In genomic region chr2:127576433-127577207, GRCh38 we compare ENCODE assay signal across 9 cellular contexts. TPM values are rescaled to one million over a fixed set of nuclear protein-coding genes. Genes with fewer than 3 reads are reported as not detected.
DNase-seq lines count a peak whose midpoint lies in the region; ATAC-seq and TF ChIP-seq lines count a peak whose summit lies in the region.
"Had no signal": no experiment of that assay in that cellular context is flagged by ENCODE, and none has a peak within 500 bp of the region (broad histone marks: within the 10 kb centered on the region; RNA-seq: fewer than 3 reads in every experiment).

No MANE protein-coding gene starts in this region.

- H3K9me3 ChIP-seq in esophagus muscularis mucosa = no peaks in the 10 kb centered on the region
- H3K9me3 ChIP-seq in mucosa of descending colon = no peaks in the 10 kb centered on the region

- peaks cover 10 to 12% (median 11%) of the 10 kb centered on the region in 4 donors for H3K4me1 ChIP-seq in esophagus muscularis mucosa
- H3K4me1 ChIP-seq in mucosa of descending colon (ENCODE audit: low read depth) = no peaks in the 10 kb centered on the region

- peak overlapping the region; percentile 76 for H3K27ac Mint-ChIP-seq in activated naive CD8-positive, alpha-beta T cell treated with anti-CD3 and anti-CD28 coated beads, Interleukin-2, amount 10 ng/mL, durations not matched to agents 7 days and 5 days
- H3K27ac Mint-ChIP-seq in activated naive CD8-positive, alpha-beta T cell treated with anti-CD3 and anti-CD28 coated beads for 36 hours = no peak overlapping the region

- TF ChIP-seq CTCF in esophagus muscularis mucosa (IDR thresholded peaks at IDR 0.05) (no peak), mucosa of descending colon (IDR thresholded peaks at IDR 0.05) (no peak)

- no peak for TF ChIP-seq EP300 in esophagus muscularis mucosa (IDR thresholded peaks at IDR 0.05)

- H3K27me3 ChIP-seq in esophagus muscularis mucosa = no peaks in the 10 kb centered on the region

- no peaks in the 10 kb centered on the region for H3K9me3 Mint-ChIP-seq in activated naive CD8-positive, alpha-beta T cell treated with anti-CD3 and anti-CD28 coated beads, Interleukin-2, amount 10 ng/mL, durations not matched to agents 7 days and 5 days
- no peaks in the 10 kb centered on the region for H3K9me3 Mint-ChIP-seq in activated naive CD8-positive, alpha-beta T cell treated with anti-CD3 and anti-CD28 coated beads for 36 hours

- intact Hi-C loops in esophagus muscularis mucosa (cut with DNase I) (no loop called here), mucosa of descending colon (cut with DNase I, micrococcal nuclease) (no loop called here)

- H3K27ac ChIP-seq in esophagus muscularis mucosa (replicated peaks in 1 of 4) = peak overlapping the region in 2 of 4 donors; percentile 11 to 22

- peaks cover 3% of the 10 kb centered on the region for H3K27me3 Mint-ChIP-seq in activated naive CD8-positive, alpha-beta T cell treated with anti-CD3 and anti-CD28 coated beads, Interleukin-2, amount 10 ng/mL, durations not matched to agents 7 days and 5 days
- no peaks in the 10 kb centered on the region for H3K27me3 Mint-ChIP-seq in activated naive CD8-positive, alpha-beta T cell treated with anti-CD3 and anti-CD28 coated beads for 36 hours

- POLR2A ChIA-PET in activated naive CD8-positive, alpha-beta T cell treated with anti-CD3 and anti-CD28 coated beads, Interleukin-2, amount 10 ng/mL, durations not matched to agents 7 days and 5 days (lab: Charles Lee) = interaction anchor here (0.8 to 2.7 kb wide), 4 partner anchors 10 to 50 kb away, joined by 3 to 19 read pairs (median 4); partner anchors contain the start of gene IWS1

- WGBS in esophagus muscularis mucosa = 95% methylated on average over 18 of the region's 26 CpGs

- H3K4me3 ChIP-seq in esophagus muscularis mucosa (no peak overlapping the region), mucosa of descending colon (no peak overlapping the region)

- peaks cover 3% of the 10 kb centered on the region for H3K36me3 Mint-ChIP-seq in activated naive CD8-positive, alpha-beta T cell treated with anti-CD3 and anti-CD28 coated beads, Interleukin-2, amount 10 ng/mL, durations not matched to agents 7 days and 5 days
- no peaks in the 10 kb centered on the region for H3K36me3 Mint-ChIP-seq in activated naive CD8-positive, alpha-beta T cell treated with anti-CD3 and anti-CD28 coated beads for 36 hours

- TF ChIP-seq POLR2A in esophagus muscularis mucosa (IDR thresholded peaks at IDR 0.05; ENCODE audit: low read depth) = no peak

- H3K36me3 ChIP-seq in esophagus muscularis mucosa (no peaks in the 10 kb centered on the region), mucosa of descending colon (ENCODE audit: low read depth) (no peaks in the 10 kb centered on the region)

- no peak for ATAC-seq in activated naive CD8-positive, alpha-beta T cell treated with anti-CD3 and anti-CD28 coated beads, Interleukin-2, amount 10 ng/mL, durations not matched to agents 7 days and 5 days (ENCODE audit: low read depth)
- peak; percentile 22 for ATAC-seq in mucosa of descending colon
- no peak for ATAC-seq in HG03565 (IDR thresholded peaks at IDR 0.05; ENCODE audit: unreplicated experiment)
- ATAC-seq in HG02885 (IDR thresholded peaks at IDR 0.05; ENCODE audit: poor library complexity, unreplicated experiment) = no peak

- no peak overlapping the region for H3K4me3 Mint-ChIP-seq in activated naive CD8-positive, alpha-beta T cell treated with anti-CD3 and anti-CD28 coated beads, Interleukin-2, amount 10 ng/mL, durations not matched to agents 7 days and 5 days
- no peak overlapping the region for H3K4me3 Mint-ChIP-seq in activated naive CD8-positive, alpha-beta T cell treated with anti-CD3 and anti-CD28 coated beads for 36 hours

- H3K4me1 Mint-ChIP-seq in activated naive CD8-positive, alpha-beta T cell treated with anti-CD3 and anti-CD28 coated beads, Interleukin-2, amount 10 ng/mL, durations not matched to agents 7 days and 5 days = peaks cover 29% of the 10 kb centered on the region
- peaks cover 10% of the 10 kb centered on the region for H3K4me1 Mint-ChIP-seq in activated naive CD8-positive, alpha-beta T cell treated with anti-CD3 and anti-CD28 coated beads for 36 hours

- DNase-seq in activated naive CD8-positive, alpha-beta T cell treated with anti-CD3 and anti-CD28 coated beads, Interleukin-2, amount 10 ng/mL, durations not matched to agents 7 days and 5 days = peak; percentile 23
- DNase-seq in activated naive CD8-positive, alpha-beta T cell treated with anti-CD3 and anti-CD28 coated beads for 36 hours = no peak
- peak; percentile 88 for DNase-seq in esophagus muscularis mucosa (ENCODE audit: extremely low spot score)
- DNase-seq in mucosa of descending colon = peak in 1 of 3 donors; percentile 30
- DNase-seq in GM19238 (ENCODE audit: insufficient read length, low spot score) = no peak
- no peak for DNase-seq in NOMO-1 treated with DMSO at 0.1 percent for 48 hours (lab: John Stamatoyannopoulos, UW; ENCODE audit: unreplicated experiment)
- DNase-seq: NCI-H1417 had no signal

RNA-seq across cellular contexts. Expression of gene MYO7B, which starts 41.1 kb away (rescaled TPM):
- 1 to 10 TPM; 4.7 to 5.2 TPM for total RNA-seq in activated naive CD8-positive, alpha-beta T cell treated with anti-CD3 and anti-CD28 coated beads, Interleukin-2, amount 10 ng/mL, durations not matched to agents 7 days and 5 days
- total RNA-seq in activated naive CD8-positive, alpha-beta T cell treated with anti-CD3 and anti-CD28 coated beads for 36 hours = under 1 TPM; 0.62 to 0.88 TPM
- under 1 TPM in 3 of 4 donors, not detected in 1; 0.19 to 0.98 (median 0.33) TPM for total RNA-seq in esophagus muscularis mucosa
- total RNA-seq in mucosa of descending colon = 100 to 1,000 TPM; 118 to 305 (median 199) TPM

RNA-seq across cellular contexts. Expression of gene IWS1, which starts 50.3 kb away (rescaled TPM):
- total RNA-seq in activated naive CD8-positive, alpha-beta T cell treated with anti-CD3 and anti-CD28 coated beads, Interleukin-2, amount 10 ng/mL, durations not matched to agents 7 days and 5 days = 10 to 100 TPM; 53.1 to 59.6 TPM
- 10 to 100 TPM; 52.5 to 58.7 TPM for total RNA-seq in activated naive CD8-positive, alpha-beta T cell treated with anti-CD3 and anti-CD28 coated beads for 36 hours
- total RNA-seq in esophagus muscularis mucosa (10 to 100 TPM; 32.6 to 38.1 (median 34.7) TPM), mucosa of descending colon (10 to 100 TPM; 32.3 to 38.4 (median 33.2) TPM)

Comparison
In these comparisons a context has a peak if more than half of its experiments do, and no peak if none do; other contexts are left out.
1. DNase-seq: peak in activated naive CD8-positive, alpha-beta T cell treated with anti-CD3 and anti-CD28 coated beads, Interleukin-2, amount 10 ng/mL, durations not matched to agents 7 days and 5 days (single experiment) and esophagus muscularis mucosa (single experiment); none in activated naive CD8-positive, alpha-beta T cell treated with anti-CD3 and anti-CD28 coated beads for 36 hours (single experiment), GM19238 (single experiment) and NOMO-1 treated with DMSO at 0.1 percent for 48 hours (single experiment).
2. RNA of gene MYO7B, which starts 41.1 kb away (total RNA-seq): 118 to 305 TPM in mucosa of descending colon; 4.7 to 5.2 TPM in activated naive CD8-positive, alpha-beta T cell treated with anti-CD3 and anti-CD28 coated beads, Interleukin-2, amount 10 ng/mL, durations not matched to agents 7 days and 5 days, 0.62 to 0.88 TPM in activated naive CD8-positive, alpha-beta T cell treated with anti-CD3 and anti-CD28 coated beads for 36 hours and 0.19 to 0.98 TPM in esophagus muscularis mucosa; every median in the first group is over 10 times any median in the second.